Comparison of ENCODE assay signal across 8 cellular contexts in the genomic region with DNA sequence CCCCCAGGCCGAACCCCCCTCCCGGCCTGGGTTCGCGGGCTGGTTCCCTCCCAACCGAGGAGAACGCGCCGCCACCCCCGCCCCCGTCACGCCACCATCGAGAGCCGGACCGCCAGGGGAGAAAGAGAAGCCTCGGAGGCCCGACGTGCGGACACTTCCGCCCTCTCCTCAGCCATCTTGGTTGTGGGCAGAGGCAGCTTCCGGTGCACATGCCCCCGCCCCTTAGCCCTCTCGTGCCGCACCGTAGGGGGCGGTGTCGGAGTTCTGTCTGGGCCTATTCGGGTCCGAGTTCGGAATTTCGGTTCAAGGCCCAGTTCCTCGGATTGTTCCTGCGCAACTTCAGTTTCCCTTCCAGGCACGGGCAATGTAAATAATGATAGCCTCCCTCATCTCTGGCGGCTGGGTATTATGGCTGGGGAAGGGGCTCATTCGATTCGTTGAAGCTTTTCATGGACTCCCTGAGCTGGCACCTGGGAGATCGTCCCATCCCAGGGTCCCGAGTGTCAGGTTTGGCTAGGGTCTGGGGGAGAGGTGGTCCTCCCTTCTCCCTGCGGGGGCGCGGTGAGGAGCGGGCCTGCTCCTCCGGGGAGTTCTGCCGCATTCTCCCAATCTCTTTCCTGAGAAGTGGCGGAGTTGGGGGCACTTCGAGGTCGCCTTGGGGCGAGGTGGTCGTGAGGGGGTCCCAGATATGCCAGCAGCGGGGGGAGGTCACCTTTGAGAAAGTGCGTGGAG. TPM values are rescaled to one million over a fixed set of nuclear protein-coding genes. Genes with fewer than 3 reads are reported as not detected.
DNase-seq lines count a peak whose midpoint lies in the region; ATAC-seq and TF ChIP-seq lines count a peak whose summit lies in the region.

A gene with protein sequence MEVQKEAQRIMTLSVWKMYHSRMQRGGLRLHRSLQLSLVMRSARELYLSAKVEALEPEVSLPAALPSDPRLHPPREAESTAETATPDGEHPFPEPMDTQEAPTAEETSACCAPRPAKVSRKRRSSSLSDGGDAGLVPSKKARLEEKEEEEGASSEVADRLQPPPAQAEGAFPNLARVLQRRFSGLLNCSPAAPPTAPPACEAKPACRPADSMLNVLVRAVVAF (plus strand): TSS at position 225 of the 732 bp plus-strand sequence. CDS start 2,776 bp downstream, outside the sequence.
Gene STX10 (minus strand): TSS at position 189 of the 732 bp plus-strand sequence. CDS start 202 bp downstream, outside the sequence.

- H3K36me3 Mint-ChIP-seq in chondrocyte (ENCODE audit: low read depth): peaks cover 6% of the 10 kb centered on the region

- peak within 1 kb of the TSS; percentile 94 for H3K27ac ChIP-seq in AG04450 (ENCODE audit: low read depth, low read length)

- peak within 1 kb of the TSS; percentile 98 for H3K27ac Mint-ChIP-seq in chondrocyte (ENCODE audit: unreplicated experiment)

- peak within 1 kb of the TSS; percentile 87 for H3K4me3 ChIP-seq in AG04450 (ENCODE audit: low read depth, low read length)

- H3K4me3 Mint-ChIP-seq in chondrocyte (ENCODE audit: unreplicated experiment): peak within 1 kb of the TSS; percentile 99

- ATAC-seq in GM18870 (IDR thresholded peaks at IDR 0.05; ENCODE audit: unreplicated experiment): peak; percentile 30
- ATAC-seq in HG03378 (IDR thresholded peaks at IDR 0.05; ENCODE audit: unreplicated experiment): peak; percentile 34

- H3K4me1 Mint-ChIP-seq in chondrocyte (ENCODE audit: low read depth): peaks cover 21% of the 10 kb centered on the region

- DNase-seq in AG04450 (ENCODE audit: low read depth, low spot score) (peak; percentile 86), NCI-H510A (lab: John Stamatoyannopoulos, UW) (peak; percentile 89), chondrocyte (ENCODE audit: low spot score) (no peak), kidney glomerular epithelial cell (lab: John Stamatoyannopoulos, UW) (peak; percentile 88)
- peak; percentile 87 to 89 for DNase-seq in activated CD4-positive, alpha-beta T cell treated with anti-CD3 and anti-CD28 coated beads for 24 hours (ENCODE audit: low read depth in 2 of 2)
- DNase-seq in stimulated activated CD4-positive, alpha-beta T cell treated with anti-CD3 and anti-CD28 coated beads, Interleukin-1b, Interleukin-23, amount 100 ng/mL, for 1 hour (ENCODE audit: low read depth in 2 of 2): peak; percentile 67 to 85

- CTCF ChIA-PET in AG04450 (lab: Charles Lee): interaction anchor here (1.2 to 1.7 kb wide), 4 partner anchors 23 to 185 kb away, joined by 3 to 8 read pairs (median 4); no protein-coding TSS in a partner anchor

- no peaks in the 10 kb centered on the region for H3K27me3 Mint-ChIP-seq in chondrocyte (ENCODE audit: low read depth)

- peaks cover 6% of the 10 kb centered on the region; the same call in 1 of the 2 replicates for H3K9me3 ChIP-seq in AG04450 (ENCODE audit: control insufficient read depth, insufficient read depth, low read length)

- H3K27me3 ChIP-seq in AG04450 (ENCODE audit: control insufficient read depth, insufficient read depth, low read length): no peaks in the 10 kb centered on the region

- TF ChIP-seq CTCF in AG04450 (IDR thresholded peaks at IDR 0.05; ENCODE audit: low read depth, low read length) (peak; percentile 67), chondrocyte (IDR thresholded peaks at IDR 0.05) (peak; percentile 77)

- POLR2A ChIA-PET in AG04450 (lab: Yijun Ruan, JAX): interaction anchor here (0.5 to 2.5 kb wide), 6 partner anchors 11 to 185 kb away, joined by 3 to 16 read pairs (median 3); partner anchors contain the start of gene NACC1

- H3K9me3 Mint-ChIP-seq in chondrocyte (ENCODE audit: low read depth): no peaks in the 10 kb centered on the region

RNA-seq across cellular contexts. Expression of the first gene that starts in this region (rescaled TPM):
- polyA plus RNA-seq in AG04450 (2011; rRNA removed): 15.3 and 21.3 TPM in 2 replicates
- polyA minus RNA-seq in AG04450 (2011; rRNA and poly(A)+ RNA removed): 8.1 and 10.7 TPM in 2 replicates
- 38.4 to 67.1 TPM (median 58.5 TPM) in 3 replicates for total RNA-seq in chondrocyte

RNA-seq across cellular contexts. Expression of gene STX10, which starts in this region (rescaled TPM):
- 47.9 and 57.6 TPM in 2 replicates for polyA plus RNA-seq in AG04450 (2011; rRNA removed)
- polyA minus RNA-seq in AG04450 (2011; rRNA and poly(A)+ RNA removed): 56.7 and 83.9 TPM in 2 replicates
- total RNA-seq in chondrocyte: 42.9 to 53.0 TPM (median 45.6 TPM) in 3 replicates
